Comparison of ENCODE assay signal across 1 cellular context in genomic region chr12:57590892-57591566, GRCh38.
TF ChIP-seq lines count a peak whose summit lies in the region.

TSS of gene PIP4K2C (plus strand) at chr12:57591192. CDS start at chr12:57591290, 98 bp downstream.

TF ChIP-seq in HepG2, 621 proteins besides CTCF, POLR2A, EP300 and RAD21 (continued from another document and continues in another):
- no peak for TF ChIP-seq ZNF383 (CRISPR knock-in tag; IDR thresholded peaks at IDR 0.05; ENCODE audit: borderline replicate concordance)
- TF ChIP-seq ARID4A (CRISPR knock-in tag; IDR thresholded peaks at IDR 0.05; ENCODE audit: borderline replicate concordance): peak; percentile 97
- no peak for TF ChIP-seq NONO (IDR thresholded peaks at IDR 0.05)
- peak; percentile 38; the same call in 1 of the 2 replicates for TF ChIP-seq NONO (CRISPR knock-in tag; conservative IDR thresholded peaks at IDR 0.05)
- no peak for TF ChIP-seq PAXIP1 (CRISPR knock-in tag; conservative IDR thresholded peaks at IDR 0.05)
- TF ChIP-seq ZNF318 (CRISPR knock-in tag; IDR thresholded peaks at IDR 0.05): no peak
- no peak for TF ChIP-seq REXO4 (CRISPR knock-in tag; IDR thresholded peaks at IDR 0.05; ENCODE audit: borderline replicate concordance)
- no peak for TF ChIP-seq ATF6 (CRISPR knock-in tag; conservative IDR thresholded peaks at IDR 0.05)
- TF ChIP-seq ZBTB10 (CRISPR knock-in tag; IDR thresholded peaks at IDR 0.05; ENCODE audit: borderline replicate concordance): no peak
- TF ChIP-seq SNAPC5 (CRISPR knock-in tag; IDR thresholded peaks at IDR 0.05; ENCODE audit: borderline replicate concordance): no peak
- TF ChIP-seq SNAPC4 (CRISPR knock-in tag; IDR thresholded peaks at IDR 0.05): 0 out of 2 replicates have a peak, but pooled peaks have one; percentile 63
- TF ChIP-seq HOXA7 (CRISPR knock-in tag; IDR thresholded peaks at IDR 0.05): no peak
- no peak for TF ChIP-seq ZNF660 (CRISPR knock-in tag; IDR thresholded peaks at IDR 0.05; ENCODE audit: borderline replicate concordance, low read depth)
- TF ChIP-seq AGO2 (optimal IDR thresholded peaks at IDR 0.05; ENCODE audit: low read depth, low read length): no peak
- TF ChIP-seq FOXA3 (CRISPR knock-in tag; IDR thresholded peaks at IDR 0.05): 0 out of 2 replicates have a peak, but pooled peaks have one; percentile 6
- TF ChIP-seq ZFX (CRISPR knock-in tag; IDR thresholded peaks at IDR 0.05; ENCODE audit: low read depth): no peak
- TF ChIP-seq HMG20A (CRISPR knock-in tag; IDR thresholded peaks at IDR 0.05; ENCODE audit: borderline replicate concordance): no peak
- TF ChIP-seq SRSF1 (optimal IDR thresholded peaks at IDR 0.05; ENCODE audit: low read depth, low read length): no peak
- no peak for TF ChIP-seq U2AF2 (IDR thresholded peaks at IDR 0.05; ENCODE audit: low read depth, low read length)
- no peak for TF ChIP-seq ZNF180 (CRISPR knock-in tag; IDR thresholded peaks at IDR 0.05; ENCODE audit: borderline replicate concordance, low read depth)
- no peak for TF ChIP-seq ZNF333 (CRISPR knock-in tag; IDR thresholded peaks at IDR 0.05; ENCODE audit: borderline replicate concordance)
- no peak for TF ChIP-seq DNMT3B (CRISPR knock-in tag; conservative IDR thresholded peaks at IDR 0.05)
- TF ChIP-seq KLF9 (CRISPR knock-in tag; IDR thresholded peaks at IDR 0.05; ENCODE audit: low read depth): no peak
- no peak for TF ChIP-seq ZFP90 (CRISPR knock-in tag; IDR thresholded peaks at IDR 0.05; ENCODE audit: borderline replicate concordance)
- TF ChIP-seq KDM5B (CRISPR knock-in tag; IDR thresholded peaks at IDR 0.05; ENCODE audit: borderline replicate concordance): peak; percentile 77
- no peak for TF ChIP-seq ZNF232 (CRISPR knock-in tag; IDR thresholded peaks at IDR 0.05; ENCODE audit: borderline replicate concordance)
